1 cellular context compared by ENCODE assay signal in genomic region chr7:23474098-23474828, GRCh38.
TF ChIP-seq lines count a peak whose summit lies in the region.

No MANE protein-coding gene starts in this region.

TF ChIP-seq in K562, 482 proteins besides CTCF, POLR2A, EP300 and RAD21 (continued from another document and continues in another):
- peak; percentile 78 for TF ChIP-seq HINFP (tag; conservative IDR thresholded peaks at IDR 0.05; ENCODE audit: low read depth)
- peak; percentile 60 for TF ChIP-seq HCFC1 (IDR thresholded peaks at IDR 0.05; ENCODE audit: low read depth, low read length)
- 0 out of 2 replicates have a peak, but pooled peaks have one; percentile 17 for TF ChIP-seq MEF2A (IDR thresholded peaks at IDR 0.05; ENCODE audit: control insufficient read depth, low read depth, low read length)
- TF ChIP-seq ETV5 (CRISPR knock-in tag; IDR thresholded peaks at IDR 0.05; ENCODE audit: low read depth) = peak; percentile 47; the same call in 1 of the 2 replicates
- TF ChIP-seq KDM4B (IDR thresholded peaks at IDR 0.05; ENCODE audit: borderline replicate concordance in 2 of 2, low read depth in 1 of 2) = 0 out of 4 replicates have a peak, but pooled peaks of 1 of the 2 experiments have one; percentile 31
- peak; percentile 87 for TF ChIP-seq VEZF1 (CRISPR knock-in tag; IDR thresholded peaks at IDR 0.05)
- no peak for TF ChIP-seq ZNF3 (CRISPR knock-in tag; IDR thresholded peaks at IDR 0.05)
- TF ChIP-seq CUX1 (CRISPR knock-in tag; IDR thresholded peaks at IDR 0.05) = no peak
- TF ChIP-seq ILF3 (IDR thresholded peaks at IDR 0.05; ENCODE audit: borderline replicate concordance) = peak; percentile 72; the same call in 1 of the 2 replicates
- TF ChIP-seq NCOR1 (IDR thresholded peaks at IDR 0.05) = peak; percentile 58
- TF ChIP-seq PURB (CRISPR knock-in tag; IDR thresholded peaks at IDR 0.05; ENCODE audit: low read depth) = no peak
- TF ChIP-seq RFX7 (CRISPR knock-in tag; IDR thresholded peaks at IDR 0.05) = no peak
- TF ChIP-seq ZNF277 (CRISPR knock-in tag; IDR thresholded peaks at IDR 0.05; ENCODE audit: borderline replicate concordance) = no peak
- TF ChIP-seq POLR2AphosphoS2 (IDR thresholded peaks at IDR 0.05; ENCODE audit: low read length) = peak; percentile 89; the same call in 1 of the 2 replicates
- TF ChIP-seq CTCFL (IDR thresholded peaks at IDR 0.05; ENCODE audit: borderline replicate concordance, insufficient read depth, low read depth, low read length, poor library complexity, severe bottlenecking) = no peak
- no peak for TF ChIP-seq ELK1 (CRISPR knock-in tag; IDR thresholded peaks at IDR 0.05)
- no peak for TF ChIP-seq NR3C1 (CRISPR knock-in tag; IDR thresholded peaks at IDR 0.05)
- TF ChIP-seq KAT8 (IDR thresholded peaks at IDR 0.05; ENCODE audit: low read depth) = no peak
- TF ChIP-seq ZBTB1 (CRISPR knock-in tag; IDR thresholded peaks at IDR 0.05; ENCODE audit: borderline replicate concordance, low read depth) = peak; percentile 89; the same call in 1 of the 2 replicates
- no peak for TF ChIP-seq E4F1 (CRISPR knock-in tag; IDR thresholded peaks at IDR 0.05; ENCODE audit: borderline replicate concordance)
- TF ChIP-seq FOSL1 (tag; conservative IDR thresholded peaks at IDR 0.05) = 0 out of 2 replicates have a peak, but pooled peaks have one; percentile 32
- no peak for TF ChIP-seq BRF2 (IDR thresholded peaks at IDR 0.05; ENCODE audit: borderline replicate concordance, insufficient read depth, insufficient read length)
- no peak for TF ChIP-seq ZNF280B (CRISPR knock-in tag; IDR thresholded peaks at IDR 0.05)
- peak; percentile 88 for TF ChIP-seq TAF1 (IDR thresholded peaks at IDR 0.05; ENCODE audit: control insufficient read depth, extremely low read depth, insufficient read depth, low read length, severe bottlenecking)
- TF ChIP-seq ZNF212 (CRISPR knock-in tag; IDR thresholded peaks at IDR 0.05) = no peak; the same call in 1 of the 2 replicates
- TF ChIP-seq HDAC8 (tag; IDR thresholded peaks at IDR 0.05) = no peak
- peak; percentile 84 for TF ChIP-seq ARID4B (CRISPR knock-in tag; IDR thresholded peaks at IDR 0.05)
- TF ChIP-seq SMARCE1 (IDR thresholded peaks at IDR 0.05) = no peak
- TF ChIP-seq CHD4 (IDR thresholded peaks at IDR 0.05; ENCODE audit: insufficient read depth, insufficient replicate concordance, low read depth, low read length, poor library complexity, severe bottlenecking) = no peak
- no peak for TF ChIP-seq SLC30A9 (CRISPR knock-in tag; IDR thresholded peaks at IDR 0.05)
- TF ChIP-seq TAF7 (tag; IDR thresholded peaks at IDR 0.05) = no peak; the same call in 1 of the 2 replicates
